ENCODE assay signal across 8 cellular contexts in the genomic region with DNA sequence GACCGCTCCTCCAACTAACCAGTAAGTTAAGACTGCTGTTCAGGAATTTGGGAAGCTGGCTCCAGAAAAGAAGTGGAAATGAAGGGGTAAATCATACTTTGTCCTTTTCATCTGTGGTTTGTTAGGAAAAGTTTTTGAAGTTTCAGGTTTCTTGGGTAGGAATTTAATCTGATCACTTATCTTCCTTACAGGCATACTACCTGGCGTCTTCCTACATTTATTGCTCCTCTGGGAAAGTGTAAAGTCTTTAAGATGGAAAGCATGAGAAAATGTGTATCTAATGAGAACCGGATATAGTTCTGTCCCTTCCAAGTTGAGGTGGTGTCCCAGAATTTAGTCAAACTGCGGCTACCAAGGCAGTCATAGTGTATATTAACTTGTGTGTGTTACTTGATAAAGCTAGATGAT. TPM values are rescaled to one million over a fixed set of nuclear protein-coding genes. Genes with fewer than 3 reads are reported as not detected.
DNase-seq lines count a peak whose midpoint lies in the region; ATAC-seq, FAIRE-seq and TF ChIP-seq lines count a peak whose summit lies in the region.

No MANE protein-coding gene starts in this region.

- no peak for TF ChIP-seq CTCF in kidney (IDR thresholded peaks at IDR 0.05; ENCODE audit: borderline replicate concordance, extremely low read depth, insufficient read depth)

- POLR2A ChIA-PET in activated naive CD8-positive, alpha-beta T cell treated with anti-CD3 and anti-CD28 coated beads, Interleukin-2, amount 10 ng/mL, durations not matched to agents 7 days and 5 days (lab: Charles Lee) = interaction anchor here (1.0 to 1.6 kb wide), 3 partner anchors 30 to 148 kb away, joined by 3 to 5 read pairs (median 3); no protein-coding TSS in a partner anchor

- peak overlapping the region; percentile 68 to 89 for H3K9ac ChIP-seq in kidney (ENCODE audit: low read length in 2 of 2)

- H3K4me1 Mint-ChIP-seq in T-helper 1 cell treated with Interleukin-12 subunit alpha and Interleukin-12 subunit beta and Interleukin-4 antibody, amounts not matched to agents 30 μg/mL and 1 μg/mL, for 36 hours (ENCODE audit: low read depth) = peaks cover 20% of the 10 kb centered on the region
- H3K4me1 Mint-ChIP-seq in activated naive CD8-positive, alpha-beta T cell treated with anti-CD3 and anti-CD28 coated beads, Interleukin-2, amount 10 ng/mL, durations not matched to agents 7 days and 5 days = peaks cover 26% of the 10 kb centered on the region

- peak overlapping the region; percentile 49 for H3K27ac Mint-ChIP-seq in T-helper 1 cell treated with Interleukin-12 subunit alpha and Interleukin-12 subunit beta and Interleukin-4 antibody, amounts not matched to agents 30 μg/mL and 1 μg/mL, for 36 hours
- peak overlapping the region; percentile 42 for H3K27ac Mint-ChIP-seq in activated naive CD8-positive, alpha-beta T cell treated with anti-CD3 and anti-CD28 coated beads, Interleukin-2, amount 10 ng/mL, durations not matched to agents 7 days and 5 days

- FAIRE-seq in kidney (lab: Jason Lieb, UNC) = no peak

- peaks cover 6% of the 10 kb centered on the region for H3K36me3 Mint-ChIP-seq in T-helper 1 cell treated with Interleukin-12 subunit alpha and Interleukin-12 subunit beta and Interleukin-4 antibody, amounts not matched to agents 30 μg/mL and 1 μg/mL, for 36 hours (ENCODE audit: low read depth)
- H3K36me3 Mint-ChIP-seq in activated naive CD8-positive, alpha-beta T cell treated with anti-CD3 and anti-CD28 coated beads, Interleukin-2, amount 10 ng/mL, durations not matched to agents 7 days and 5 days = peaks cover 13% of the 10 kb centered on the region

- H3K9me3 Mint-ChIP-seq in T-helper 1 cell treated with Interleukin-12 subunit alpha and Interleukin-12 subunit beta and Interleukin-4 antibody, amounts not matched to agents 30 μg/mL and 1 μg/mL, for 36 hours = no peaks in the 10 kb centered on the region
- H3K9me3 Mint-ChIP-seq in activated naive CD8-positive, alpha-beta T cell treated with anti-CD3 and anti-CD28 coated beads, Interleukin-2, amount 10 ng/mL, durations not matched to agents 7 days and 5 days = no peaks in the 10 kb centered on the region

- no peaks in the 10 kb centered on the region for H3K9me3 ChIP-seq in kidney (ENCODE audit: control insufficient read depth in 1 of 2, low read length in 2 of 2)

- peaks cover 5% of the 10 kb centered on the region for H3K27me3 Mint-ChIP-seq in T-helper 1 cell treated with Interleukin-12 subunit alpha and Interleukin-12 subunit beta and Interleukin-4 antibody, amounts not matched to agents 30 μg/mL and 1 μg/mL, for 36 hours (ENCODE audit: low read depth)
- H3K27me3 Mint-ChIP-seq in activated naive CD8-positive, alpha-beta T cell treated with anti-CD3 and anti-CD28 coated beads, Interleukin-2, amount 10 ng/mL, durations not matched to agents 7 days and 5 days = peaks cover 6% of the 10 kb centered on the region

- no peak for DNase-seq in T-helper 1 cell
- DNase-seq in activated naive CD8-positive, alpha-beta T cell treated with anti-CD3 and anti-CD28 coated beads, Interleukin-2, amount 10 ng/mL, durations not matched to agents 7 days and 5 days = no peak
- DNase-seq in kidney = no peak
- no peak for DNase-seq in substantia nigra (lab: John Stamatoyannopoulos, UW)
- no peak for DNase-seq in COLO829 (ENCODE audit: low spot score)
- no peak for DNase-seq in DMS153 treated with DMSO at 0.1 percent for 48 hours (lab: John Stamatoyannopoulos, UW; ENCODE audit: unreplicated experiment)

- no peaks in the 10 kb centered on the region for H3K36me3 ChIP-seq in kidney (ENCODE audit: control insufficient read depth in 1 of 2, insufficient read depth in 2 of 2, low read length in 2 of 2)

- no peak for ATAC-seq in activated naive CD8-positive, alpha-beta T cell treated with anti-CD3 and anti-CD28 coated beads, Interleukin-2, amount 10 ng/mL, durations not matched to agents 7 days and 5 days (ENCODE audit: low read depth)
- ATAC-seq in GM18502 (IDR thresholded peaks at IDR 0.05; ENCODE audit: poor library complexity, unreplicated experiment) = no peak

- intact Hi-C loops in kidney (cut with DNase I) = no loop called here

- peaks cover 2 to 12% of the 10 kb centered on the region in 2 donors for H3K4me1 ChIP-seq in kidney (ENCODE audit: control insufficient read depth in 1 of 2, insufficient read depth in 1 of 2, low read depth in 1 of 2, low read length in 2 of 2)

- H3K27ac ChIP-seq in kidney (ENCODE audit: low read depth in 2 of 2, low read length in 2 of 2) (peak overlapping the region; percentile 79 to 82), substantia nigra (ENCODE audit: low read depth, low read length, poor library complexity, severe bottlenecking) (peak overlapping the region; percentile 94)

- peak overlapping the region; percentile 84 for H3K4me3 Mint-ChIP-seq in T-helper 1 cell treated with Interleukin-12 subunit alpha and Interleukin-12 subunit beta and Interleukin-4 antibody, amounts not matched to agents 30 μg/mL and 1 μg/mL, for 36 hours
- peak overlapping the region; percentile 88 for H3K4me3 Mint-ChIP-seq in activated naive CD8-positive, alpha-beta T cell treated with anti-CD3 and anti-CD28 coated beads, Interleukin-2, amount 10 ng/mL, durations not matched to agents 7 days and 5 days

- peak overlapping the region; percentile 81 to 99 for H3K4me3 ChIP-seq in kidney (ENCODE audit: low read length in 2 of 2)

RNA-seq across cellular contexts. Expression of a gene that starts 1.3 kb away (rescaled TPM):
- 10 to 100 TPM; 17.0 to 21.1 TPM for total RNA-seq in activated naive CD8-positive, alpha-beta T cell treated with anti-CD3 and anti-CD28 coated beads, Interleukin-2, amount 10 ng/mL, durations not matched to agents 7 days and 5 days
- total RNA-seq in kidney = 25.5 TPM
- 9.9 TPM for polyA plus RNA-seq in kidney (ENCODE audit: insufficient read depth, low read depth, low replicate concordance)
